8 cellular contexts compared by ENCODE assay signal in genomic region chr10:71860243-71861029, GRCh38. TPM values are rescaled to one million over a fixed set of nuclear protein-coding genes. Genes with fewer than 3 reads are reported as not detected.
DNase-seq lines count a peak whose midpoint lies in the region; ATAC-seq and TF ChIP-seq lines count a peak whose summit lies in the region.

No MANE protein-coding gene starts in this region.

- H3K27ac Mint-ChIP-seq in naive thymus-derived CD8-positive, alpha-beta T cell, result peak overlapping the region in 2 of 10 donors; percentile 11 to 27

- H2BK120ac ChIP-seq in trophoblast cell (ENCODE audit: insufficient read depth, low read length, poor library complexity), result peak overlapping the region; percentile 14

- no peak overlapping the region for H3K18ac ChIP-seq in trophoblast cell (ENCODE audit: low read length)

- peak overlapping the region; percentile 42 for H2BK5ac ChIP-seq in trophoblast cell (ENCODE audit: low read depth, low read length, poor library complexity)

- no peaks in the 10 kb centered on the region for H3K36me3 ChIP-seq in NT2/D1 (ENCODE audit: insufficient read depth, insufficient read length, low read length)
- H3K36me3 ChIP-seq in heart left ventricle, result no peaks in the 10 kb centered on the region
- no peaks in the 10 kb centered on the region for H3K36me3 ChIP-seq in trophoblast cell (ENCODE audit: control insufficient read depth in 1 of 2, insufficient read depth in 2 of 2, low read length in 2 of 2)

- peak in 1 of 2 donors; percentile 43 for TF ChIP-seq POLR2A in heart left ventricle (IDR thresholded peaks at IDR 0.05)

- H4K12ac ChIP-seq in trophoblast cell (ENCODE audit: low read depth, low read length), result no peak overlapping the region

- no peak overlapping the region for H3K4ac ChIP-seq in trophoblast cell (ENCODE audit: low read depth, low read length)

- no peak overlapping the region for H3K23ac ChIP-seq in trophoblast cell (ENCODE audit: low read length)

- H3K4me3 ChIP-seq in NT2/D1 (ENCODE audit: insufficient read length, low read depth) (no peak overlapping the region), heart left ventricle (peak overlapping the region in 1 of 12 donors; percentile 19), trophoblast cell (ENCODE audit: low read depth, low read length) (no peak overlapping the region)

- peaks cover 5% of the 10 kb centered on the region for H3K4me1 ChIP-seq in NT2/D1 (ENCODE audit: insufficient read depth, insufficient read length)
- H3K4me1 ChIP-seq in heart left ventricle, result peaks cover 3 to 39% (median 22%) of the 10 kb centered on the region in 12 donors
- H3K4me1 ChIP-seq in trophoblast cell (ENCODE audit: control insufficient read depth in 1 of 2, insufficient read depth in 2 of 2, low read length in 2 of 2), result peaks cover 13 to 16% of the 10 kb centered on the region in 2 experiments

- 18 to 26% (median 20%) methylated on average over 6 to 11 of the region's 11 CpGs for WGBS in heart left ventricle, 4 donors
- WGBS in trophoblast cell (ENCODE audit: extremely low coverage, insufficient coverage, insufficient read length), result no CpG with 5 or more reads among the region's 11 CpGs

- H2AFZ ChIP-seq in trophoblast cell (ENCODE audit: insufficient read depth, low read length, poor library complexity), result peak overlapping the region; percentile 33

- H2AK5ac ChIP-seq in trophoblast cell (ENCODE audit: low read length), result no peak overlapping the region

- no peak for TF ChIP-seq CTCF in heart left ventricle (IDR thresholded peaks at IDR 0.05)

- DNase-seq in EL (peak; percentile 100), NT2/D1 (ENCODE audit: low read depth, low spot score) (peak; percentile 66), amniotic stem cell (lab: John Stamatoyannopoulos, UW) (peak; percentile 98), heart left ventricle (peak; percentile 91 to 98 (median 94)), trophoblast cell (peak; percentile 91 to 94)
- no peak for DNase-seq in naive thymus-derived CD8-positive, alpha-beta T cell

- H3K4me1 Mint-ChIP-seq in naive thymus-derived CD8-positive, alpha-beta T cell, result peaks cover 0 to 27% (median 0%) of the 10 kb centered on the region in 4 donors

- peaks cover 0 to 3% (median 0%) of the 10 kb centered on the region in 5 donors for H3K27me3 Mint-ChIP-seq in naive thymus-derived CD8-positive, alpha-beta T cell

- no peak overlapping the region for H3K14ac ChIP-seq in trophoblast cell (ENCODE audit: low read length)

- peak overlapping the region; percentile 49 for H4K91ac ChIP-seq in trophoblast cell (ENCODE audit: low read depth, low read length)

- no peaks in the 10 kb centered on the region for H3K36me3 Mint-ChIP-seq in naive thymus-derived CD8-positive, alpha-beta T cell

- no peak overlapping the region for H3K4me3 Mint-ChIP-seq in naive thymus-derived CD8-positive, alpha-beta T cell

- peak overlapping the region; percentile 63 to 95 (median 89) for H3K27ac ChIP-seq in heart left ventricle
- peak overlapping the region; percentile 84 for H3K27ac ChIP-seq in trophoblast cell (ENCODE audit: low read depth, low read length)

- H4K8ac ChIP-seq in trophoblast cell (ENCODE audit: low read depth, low read length), result peak overlapping the region; percentile 66

- H3K9me3 ChIP-seq in NT2/D1 (ENCODE audit: insufficient read depth, low read length), result no peaks in the 10 kb centered on the region
- H3K9me3 ChIP-seq in heart left ventricle, result no peaks in the 10 kb centered on the region
- peaks cover 2% of the 10 kb centered on the region for H3K9me3 ChIP-seq in trophoblast cell (ENCODE audit: insufficient read depth, low read depth, low read length)

- peak overlapping the region; percentile 8 for H2BK12ac ChIP-seq in trophoblast cell (ENCODE audit: low read length)

- H3K79me2 ChIP-seq in trophoblast cell (ENCODE audit: control insufficient read depth, insufficient read depth, low read length, poor library complexity), result no peaks in the 10 kb centered on the region

- peak; percentile 58 for ATAC-seq in HG03103 (IDR thresholded peaks at IDR 0.05; ENCODE audit: low read depth, unreplicated experiment)
- peak; percentile 98 to 99 (median 98) for ATAC-seq in heart left ventricle
- ATAC-seq in GM18502 (IDR thresholded peaks at IDR 0.05; ENCODE audit: poor library complexity, unreplicated experiment), result no peak
- ATAC-seq in naive thymus-derived CD8-positive, alpha-beta T cell, result no peak

- H3K4me2 ChIP-seq in trophoblast cell (ENCODE audit: low read length), result no peak overlapping the region

- intact Hi-C loops in heart left ventricle (cut with DNase I), result loop anchor here in 1 of 10 donors (1.0 kb wide), 1 partner anchor 9 kb away; the partner anchor contains the start of gene PSAP

- H3K27me3 ChIP-seq in NT2/D1 (ENCODE audit: insufficient read depth, insufficient read length) (no peaks in the 10 kb centered on the region), heart left ventricle (no peaks in the 10 kb centered on the region), trophoblast cell (ENCODE audit: insufficient read depth, low read length) (no peaks in the 10 kb centered on the region)

- H3K9ac ChIP-seq in NT2/D1 (ENCODE audit: insufficient read length, low read depth) (peak overlapping the region; percentile 32), trophoblast cell (ENCODE audit: low read length) (no peak overlapping the region)

- peaks cover 10% of the 10 kb centered on the region for H3K79me1 ChIP-seq in trophoblast cell (ENCODE audit: low read length)

- no peaks in the 10 kb centered on the region for H3K9me3 Mint-ChIP-seq in naive thymus-derived CD8-positive, alpha-beta T cell

- POLR2A ChIA-PET in naive thymus-derived CD8-positive, alpha-beta T cell (lab: Charles Lee), result no interaction called here

RNA-seq across cellular contexts. Expression of gene PSAP, which starts 9.4 kb away (rescaled TPM):
- 1,000 to 10,000 TPM; 1,282 to 2,171 (median 1,665) TPM for total RNA-seq in heart left ventricle
- 1,000 to 10,000 TPM in 1 of 2 donors, 100 to 1,000 TPM in 1; 454 to 1,132 TPM for polyA plus RNA-seq in heart left ventricle
- 532 and 555 TPM in 2 replicates for polyA plus RNA-seq in trophoblast cell (2013)
- total RNA-seq in naive thymus-derived CD8-positive, alpha-beta T cell, result 100 to 1,000 TPM; 203 to 206 TPM
- polyA plus RNA-seq in naive thymus-derived CD8-positive, alpha-beta T cell, result 100 to 1,000 TPM; 389 to 442 (median 398) TPM

Comparison
In these comparisons a context has a peak if more than half of its experiments do, and no peak if none do; other contexts are left out.
1. DNase-seq: peak in EL (single experiment), NT2/D1 (single experiment), amniotic stem cell (single experiment), heart left ventricle (5 of 5) and trophoblast cell (2 of 2); none in naive thymus-derived CD8-positive, alpha-beta T cell (0 of 10).
2. ATAC-seq: peak in HG03103 (single experiment) and heart left ventricle (4 of 4); none in GM18502 (single experiment) and naive thymus-derived CD8-positive, alpha-beta T cell (0 of 2).
3. RNA of gene PSAP, which starts 9.4 kb away (total RNA-seq): 1,282 to 2,171 TPM in heart left ventricle; 203 to 206 TPM in naive thymus-derived CD8-positive, alpha-beta T cell; every median in the first group is over 4 times any median in the second.